9 cellular contexts compared by ENCODE assay signal in genomic region chr5:86979801-86980510, GRCh38.
DNase-seq lines count a peak whose midpoint lies in the region; ATAC-seq and TF ChIP-seq lines count a peak whose summit lies in the region.
"Had no signal": no experiment of that assay in that cellular context is flagged by ENCODE, and none has a peak within 500 bp of the region (broad histone marks: within the 10 kb centered on the region; RNA-seq: fewer than 3 reads in every experiment).

No MANE protein-coding gene starts in this region.

- in situ Hi-C loops in transverse colon (cut with MboI; ENCODE audit: low pct_ligation_motif_present in 1 of 4, low pct_unique_long_range_greater_than_20kb in 1 of 4, low sequenced_read_pairs in 3 of 4) = no loop called here

- no peaks in the 10 kb centered on the region for H3F3A ChIP-seq in GM23338 (replicated peaks; ENCODE audit: low read depth)

- no peaks in the 10 kb centered on the region for H3K27me3 ChIP-seq in GM23338 (ENCODE audit: insufficient read depth)
- no peaks in the 10 kb centered on the region for H3K27me3 ChIP-seq in transverse colon
- no peaks in the 10 kb centered on the region for H3K27me3 ChIP-seq in stomach

- H3K27me3 Mint-ChIP-seq in GM23338 (ENCODE audit: insufficient read depth, low read depth, poor library complexity) = no peaks in the 10 kb centered on the region

- H3K4me1 Mint-ChIP-seq in GM23338 = no peaks in the 10 kb centered on the region

- no peaks in the 10 kb centered on the region for H3K36me3 Mint-ChIP-seq in GM23338 (ENCODE audit: low read depth)

- no peak overlapping the region for H3K4me2 ChIP-seq in GM23338
- H3K4me2 ChIP-seq: KMS-11 had no signal

- TF ChIP-seq EP300 in transverse colon (IDR thresholded peaks at IDR 0.05; ENCODE audit: low read depth) (no peak), stomach (IDR thresholded peaks at IDR 0.05) (no peak)

- no peak for TF ChIP-seq POLR2A in transverse colon (IDR thresholded peaks at IDR 0.05)
- TF ChIP-seq POLR2A in stomach (IDR thresholded peaks at IDR 0.05) = no peak

- no peak overlapping the region for H3K4me3 ChIP-seq in GM23338
- no peak overlapping the region for H3K4me3 ChIP-seq in transverse colon
- H3K4me3 ChIP-seq in stomach = no peak overlapping the region

- H3K4me3 Mint-ChIP-seq in GM23338 = no peak overlapping the region

- H3K9me3 ChIP-seq in transverse colon = no peaks in the 10 kb centered on the region
- H3K9me3 ChIP-seq in stomach = no peaks in the 10 kb centered on the region

- H3K36me3 ChIP-seq in GM23338 (ENCODE audit: insufficient read depth) = no peaks in the 10 kb centered on the region
- no peaks in the 10 kb centered on the region for H3K36me3 ChIP-seq in transverse colon
- no peaks in the 10 kb centered on the region for H3K36me3 ChIP-seq in stomach

- no peak overlapping the region for H3K27ac ChIP-seq in GM23338 (ENCODE audit: low read depth)
- H3K27ac ChIP-seq in transverse colon = peak overlapping the region; percentile 22 to 42 (median 33)
- H3K27ac ChIP-seq in stomach = peak overlapping the region in 2 of 5 donors; percentile 34 to 56
- H3K27ac ChIP-seq: KMS-11 had no signal

- WGBS in transverse colon (ENCODE audit: low coverage in 1 of 2), 2 donors = 51 to 55% methylated on average over 8 to 9 of the region's 9 CpGs
- WGBS in stomach, 5 donors = 58 to 67% (median 62%) methylated on average over 9 of the region's 9 CpGs

- no peaks in the 10 kb centered on the region for H4K20me1 ChIP-seq in GM23338 (replicated peaks; ENCODE audit: insufficient read depth)

- H3K9me2 ChIP-seq in GM23338 (ENCODE audit: insufficient read depth) = no peaks in the 10 kb centered on the region

- no peak overlapping the region for H3K27ac Mint-ChIP-seq in GM23338

- peak; percentile 6 for DNase-seq in GM23338 (ENCODE audit: low spot score)
- DNase-seq in RKO (ENCODE audit: low spot score) = peak; percentile 77
- DNase-seq in globus pallidus (ENCODE audit: low spot score) = peak; percentile 30
- no peak for DNase-seq in transverse colon
- DNase-seq in stimulated activated CD4-positive, alpha-beta T cell treated with anti-CD3 and anti-CD28 coated beads, Interleukin-2, amount 100 ng/mL, for 48 hours = no peak
- DNase-seq in stomach = no peak
- no peak for DNase-seq in NCI-H526 treated with DMSO at 0.1 percent for 48 hours (lab: John Stamatoyannopoulos, UW)
- DNase-seq: caudate nucleus had no signal

- H3K4me1 ChIP-seq in GM23338 (ENCODE audit: insufficient read depth) (no peaks in the 10 kb centered on the region), transverse colon (no peaks in the 10 kb centered on the region), stomach (no peaks in the 10 kb centered on the region)

- H2AFZ ChIP-seq in GM23338 = no peak overlapping the region

- intact Hi-C loops in transverse colon (cut with DNase I; ENCODE audit: low total_unique reads) = no loop called here
- intact Hi-C loops in stomach (cut with DNase I; ENCODE audit: low total_unique reads) = no loop called here

- H3K9me3 Mint-ChIP-seq in GM23338 = no peaks in the 10 kb centered on the region

- TF ChIP-seq CTCF in GM23338 (conservative IDR thresholded peaks at IDR 0.05; ENCODE audit: low read depth in 2 of 2) (no peak), transverse colon (IDR thresholded peaks at IDR 0.05) (no peak), stomach (IDR thresholded peaks at IDR 0.05) (no peak)

- no peaks in the 10 kb centered on the region for H3K79me2 ChIP-seq in GM23338 (replicated peaks; ENCODE audit: insufficient read depth)

- no peak for ATAC-seq in GM23338

TF ChIP-seq in GM23338, 12 proteins besides CTCF, POLR2A, EP300 and RAD21 (continues in another document):
- TF ChIP-seq STAT1 (IDR thresholded peaks at IDR 0.05; ENCODE audit: unreplicated experiment) (no peak), CREB1 (CRISPR knock-in tag; IDR thresholded peaks at IDR 0.05; ENCODE audit: low read depth) (no peak), REST (IDR thresholded peaks at IDR 0.05; ENCODE audit: unreplicated experiment) (no peak), ZNF331 (CRISPR knock-in tag; IDR thresholded peaks at IDR 0.05; ENCODE audit: low read depth) (no peak), ZNF114 (CRISPR knock-in tag; IDR thresholded peaks at IDR 0.05) (no peak), ETS1 (IDR thresholded peaks at IDR 0.05) (no peak)

Comparison
In these comparisons a context has a peak if more than half of its experiments do, and no peak if none do; other contexts are left out.
1. DNase-seq: peak in GM23338 (single experiment), RKO (single experiment) and globus pallidus (single experiment); none in transverse colon (single experiment), stimulated activated CD4-positive, alpha-beta T cell treated with anti-CD3 and anti-CD28 coated beads, Interleukin-2, amount 100 ng/mL, for 48 hours (0 of 2), stomach (single experiment) and NCI-H526 treated with DMSO at 0.1 percent for 48 hours (single experiment).